ENCODE assay signal across 7 cellular contexts in the genomic region with DNA sequence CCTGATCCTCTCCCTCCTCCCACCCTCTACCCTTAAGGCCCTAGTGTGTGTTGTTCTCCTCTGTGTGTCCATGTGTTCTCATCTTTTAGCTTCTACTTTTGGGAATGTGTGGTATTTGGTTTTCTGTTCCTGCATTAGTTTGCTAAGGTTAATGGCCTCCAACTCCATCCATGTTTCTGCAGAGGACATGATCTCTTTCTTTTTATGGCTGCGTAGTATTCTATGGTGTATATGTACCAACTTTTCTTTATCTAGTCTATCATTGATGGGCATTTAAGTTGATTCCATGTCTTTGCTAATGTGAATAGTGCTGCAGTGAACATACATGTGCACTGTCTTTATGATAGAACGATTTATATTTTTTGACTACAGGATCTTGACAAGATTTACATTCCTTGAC. TPM values are rescaled to one million over a fixed set of nuclear protein-coding genes. Genes with fewer than 3 reads are reported as not detected.
DNase-seq lines count a peak whose midpoint lies in the region; ATAC-seq, FAIRE-seq and TF ChIP-seq lines count a peak whose summit lies in the region.
"Not testable (repeated sequence)": the region's sequence is repeated elsewhere in the genome, so short reads cannot be mapped to it uniquely, and the experiment has no call there.
"Had no signal": no experiment of that assay in that cellular context is flagged by ENCODE, and none has a peak within 500 bp of the region (broad histone marks: within the 10 kb centered on the region; RNA-seq: fewer than 3 reads in every experiment).

No MANE protein-coding gene starts in this region.

- POLR2A ChIA-PET in HEK293 (lab: Yijun Ruan, JAX) = interaction anchor here (0.7 kb wide), 1 partner anchor 12 kb away, joined by 3 read pairs; no protein-coding TSS in a partner anchor
- POLR2A ChIA-PET in K562 (lab: Yijun Ruan, JAX); HepG2 (lab: Yijun Ruan, JAX): not testable (repeated sequence)

- not testable (repeated sequence) for ATAC-seq in K562, HepG2

- 86% methylated on average over 2 of the region's 2 CpGs for WGBS in K562 (ENCODE audit: insufficient coverage, low coverage, missing lambda C conversion rate)
- WGBS in HepG2 (ENCODE audit: low lambda C conversion rate) = 56% methylated on average over 2 of the region's 2 CpGs

- not testable (repeated sequence) for TF ChIP-seq RAD21 in K562 (CRISPR knock-in tag; conservative IDR thresholded peaks at IDR 0.05 in 1 of 2, IDR thresholded peaks at IDR 0.05 in 1 of 2); HepG2 (CRISPR knock-in tag; IDR thresholded peaks at IDR 0.05)

- not testable (repeated sequence) for DNase-seq in K562 (ENCODE audit: extremely low read depth in 1 of 4, low spot score in 3 of 4); HepG2 (ENCODE audit: low spot score)
- DNase-seq in coronary artery (ENCODE audit: low spot score) = peak; percentile 0

- CTCF ChIA-PET in HEK293 (lab: Yijun Ruan, JAX) = interaction anchor here (0.7 kb wide), 1 partner anchor 25 kb away, joined by 3 read pairs; no protein-coding TSS in a partner anchor
- CTCF ChIA-PET in K562 (lab: Yijun Ruan, JAX; ENCODE audit: low intra/inter-chr PET ratio) = interaction anchor here (0.5 kb wide), 1 partner anchor 461 kb away, joined by 5 read pairs; no protein-coding TSS in a partner anchor
- CTCF ChIA-PET in HepG2 (lab: Yijun Ruan, JAX; ENCODE audit: low intra/inter-chr PET ratio, low total read pairs) = not testable (repeated sequence)

- not testable (repeated sequence) for H3K36me3 ChIP-seq in HEK293 (ENCODE audit: control insufficient read depth in 2 of 2, insufficient read depth in 1 of 2, low read length in 2 of 2); K562 (ENCODE audit: control insufficient read depth, insufficient read depth, low read length); HepG2 (replicated peaks in 1 of 2; ENCODE audit: control insufficient read depth in 1 of 2, insufficient read depth in 2 of 2, low read length in 2 of 2)

- H3K4me2 ChIP-seq in K562 (ENCODE audit: insufficient read depth, low read length); HepG2 (ENCODE audit: low read depth, low read length): not testable (repeated sequence)

- not testable (repeated sequence) for H3K4me1 ChIP-seq in HEK293 (ENCODE audit: control insufficient read depth, insufficient read depth, low read length); HepG2 (ENCODE audit: insufficient read depth, low read length)
- peaks cover 15 to 25% of the 10 kb centered on the region in 2 experiments; a peak in 4 of 5 replicates for H3K4me1 ChIP-seq in K562 (replicated peaks in 1 of 2; ENCODE audit: control insufficient read depth in 2 of 2, insufficient read depth in 2 of 2, low read length in 2 of 2)

- not testable (repeated sequence) for TF ChIP-seq EP300 in K562 (IDR thresholded peaks at IDR 0.05; ENCODE audit: low read length); HepG2 (IDR thresholded peaks at IDR 0.05; ENCODE audit: low read depth in 2 of 2, low read length in 2 of 2); HepG2 (CRISPR knock-in tag; IDR thresholded peaks at IDR 0.05; ENCODE audit: borderline replicate concordance)

- not testable (repeated sequence) for H3K79me2 ChIP-seq in K562 (ENCODE audit: control insufficient read depth, insufficient read depth, low read length); HepG2 (ENCODE audit: insufficient read depth, low read length)

- not testable (repeated sequence) for H3K4me3 ChIP-seq in HEK293 (ENCODE audit: low read depth, low read length); K562; coronary artery; HepG2 (replicated peaks in 1 of 3; ENCODE audit: insufficient read depth in 1 of 3, low read depth in 2 of 3, low read length in 3 of 3)

- H3K9ac ChIP-seq in K562 (ENCODE audit: insufficient read depth in 1 of 2, low read depth in 2 of 2, low read length in 2 of 2); HepG2 (ENCODE audit: insufficient read depth, low read depth, low read length): not testable (repeated sequence)

- intact Hi-C loops in K562 (cut with micrococcal nuclease) = loop anchor here (5.0 kb wide), 1 partner anchor 105 kb away; no protein-coding TSS in a partner anchor
- intact Hi-C loops in HepG2 (cut with micrococcal nuclease; ENCODE audit: unreplicated experiment) = not testable (repeated sequence)

- in situ Hi-C loops in K562 (cut with MboI); HepG2 (cut with HindIII; ENCODE audit: extremely low pct_ligation_motif_present, low pct_unique_long_range_greater_than_20kb): not testable (repeated sequence)

- not testable (repeated sequence) for H3K9me1 ChIP-seq in K562 (ENCODE audit: control insufficient read depth, insufficient read depth, low read length)

- not testable (repeated sequence) for H4K20me1 ChIP-seq in K562 (replicated peaks; ENCODE audit: control insufficient read depth, insufficient read depth, low read length); HepG2 (ENCODE audit: insufficient read depth, low read length)

- H3K27ac ChIP-seq in HEK293 (ENCODE audit: extremely low read depth, low read depth, low read length); K562 (ENCODE audit: extremely low read depth, low read depth, low read length); coronary artery; HepG2 (ENCODE audit: extremely low read length, insufficient read depth, low read length): not testable (repeated sequence)

- not testable (repeated sequence) for BruUV-seq in K562 (replicated peaks; lab: Mats Ljungman, UMichigan); HepG2 (replicated peaks; lab: Mats Ljungman, UMichigan)

- not testable (repeated sequence) for H2AFZ ChIP-seq in K562 (ENCODE audit: low read depth, low read length); HepG2 (ENCODE audit: low read length)

- FAIRE-seq in K562 (lab: Jason Lieb, UNC) = not testable (repeated sequence)
- peak; percentile 18 for FAIRE-seq in HepG2 (lab: Jason Lieb, UNC)

- not testable (repeated sequence) for TF ChIP-seq CTCF in HEK293 (tag by site-specific recombination; IDR thresholded peaks at IDR 0.05); K562 (IDR thresholded peaks at IDR 0.05 in 2 of 3, conservative IDR thresholded peaks at IDR 0.05 in 1 of 3; ENCODE audit: insufficient read depth in 2 of 3, low read depth in 1 of 3, low read length in 3 of 3); coronary artery (IDR thresholded peaks at IDR 0.05); HepG2 (CRISPR knock-in tag; IDR thresholded peaks at IDR 0.05)

- H3K27me3 ChIP-seq in K562 (ENCODE audit: control insufficient read depth in 2 of 2, insufficient read depth in 2 of 2, low read length in 2 of 2); HepG2 (ENCODE audit: control insufficient read depth in 1 of 2, insufficient read depth in 2 of 2, low read length in 2 of 2): not testable (repeated sequence)

- not testable (repeated sequence) for TF ChIP-seq POLR2A in K562 (conservative IDR thresholded peaks at IDR 0.05); HepG2 (IDR thresholded peaks at IDR 0.05; ENCODE audit: insufficient read depth in 1 of 2, low read depth in 2 of 2, low read length in 2 of 2)

- not testable (repeated sequence) for H3K9me3 ChIP-seq in HEK293 (ENCODE audit: control insufficient read depth, insufficient read depth, low read depth, low read length); K562 (replicated peaks; ENCODE audit: control insufficient read depth, insufficient read depth, low read depth, low read length); HepG2 (ENCODE audit: low read length)

RNA-seq across cellular contexts. Expression of gene PPP1R14C, which starts 44.6 kb away (rescaled TPM):
- 4.2 and 9.2 TPM in 2 replicates for total RNA-seq in K562 (2011; cell fraction: chromatin; rRNA removed; ENCODE audit: low replicate concordance)
- 3.2 and 3.8 TPM in 2 replicates for total RNA-seq in K562 (2011; cell fraction: nucleolus; rRNA removed)
- 9.5 and 13.9 TPM in 2 replicates for total RNA-seq in K562 (2011; cell fraction: nucleoplasm; rRNA removed)
- total RNA-seq in K562 (2014; rRNA removed) = 10.1 and 11.6 TPM in 2 replicates
- 13.0 and 15.7 TPM in 2 replicates for total RNA-seq in K562 (2014; rRNA removed; fragmentation: Illumina TruSeq; extraction: Trizol)
- total RNA-seq in K562 (2015; rRNA removed; fragmentation: Illumina TruSeq; extraction: Trizol) = 3.8 and 4.5 TPM in 2 replicates
- total RNA-seq in K562 (2021) = 14.1 and 15.6 TPM in 2 replicates
- polyA plus RNA-seq in K562 (2011; rRNA removed) = 16.6 and 21.9 TPM in 2 replicates
- 6.1 and 15.7 TPM in 2 replicates for polyA plus RNA-seq in K562 (2011; cell fraction: cytosol; rRNA removed)
- polyA plus RNA-seq in K562 (2011; cell fraction: nucleus; rRNA removed) = 3.4 and 8.0 TPM in 2 replicates
- polyA plus RNA-seq in K562 (2012) = 7.3 and 8.7 TPM in 2 replicates
- 11.9 and 12.2 TPM in 2 replicates for polyA plus RNA-seq in K562 (2014; fragmentation: Illumina TruSeq; extraction: Trizol)
- 10 to 100 TPM in 1 of 2 experiments, 1 to 10 TPM in 1; 8.1 to 14.5 TPM for polyA plus RNA-seq in K562 (2014; fragmentation: Nextera tagmentation; extraction: Ambion mirVana)
- 9.7 and 11.7 TPM in 2 replicates for polyA plus RNA-seq in K562 (2014; rRNA removed)
- polyA minus RNA-seq in K562 (2011; rRNA and poly(A)+ RNA removed) = 13.8 and 22.7 TPM in 2 replicates
- polyA minus RNA-seq in K562 (2011; cell fraction: cytosol; rRNA and poly(A)+ RNA removed) = 5.2 and 5.3 TPM in 2 replicates
- polyA minus RNA-seq in K562 (2011; cell fraction: nucleus; rRNA and poly(A)+ RNA removed) = 2.8 and 5.3 TPM in 2 replicates
- not detected in 2 replicates for total RNA-seq in HepG2 (2016; rRNA removed; fragmentation: Illumina TruSeq; extraction: Trizol)
- total RNA-seq in HepG2 (2016; cell fraction: cytosol; rRNA removed; fragmentation: Illumina TruSeq; extraction: Trizol; ENCODE audit: low read depth) = not detected in 2 replicates
- total RNA-seq in HepG2 (2016; cell fraction: insoluble cytoplasmic fraction; rRNA removed; fragmentation: Illumina TruSeq; extraction: Trizol) = not detected in 2 replicates
- not detected in 2 replicates for total RNA-seq in HepG2 (2016; cell fraction: membrane; rRNA removed; fragmentation: Illumina TruSeq; extraction: Trizol)
- total RNA-seq in HepG2 (2016; cell fraction: nucleus; rRNA removed; fragmentation: Illumina TruSeq; extraction: Trizol) = not detected in 2 replicates
- polyA plus RNA-seq in HepG2 (2011; rRNA removed) = not detected in 2 replicates
- polyA plus RNA-seq in HepG2 (2011; cell fraction: cytosol; rRNA removed) = not detected in 2 replicates
- not detected in 2 replicates for polyA plus RNA-seq in HepG2 (2011; cell fraction: nucleus; rRNA removed)
- not detected in 2 replicates for polyA plus RNA-seq in HepG2 (2012)
- polyA plus RNA-seq in HepG2 (2016; cell fraction: cytosol; fragmentation: Illumina TruSeq; extraction: Trizol; ENCODE audit: low read depth) = not detected in 2 replicates
- not detected in 2 replicates for polyA plus RNA-seq in HepG2 (2016; cell fraction: insoluble cytoplasmic fraction; fragmentation: Illumina TruSeq; extraction: Trizol; ENCODE audit: low read depth)
- polyA plus RNA-seq in HepG2 (2016; cell fraction: membrane; fragmentation: Illumina TruSeq; extraction: Trizol; ENCODE audit: low read depth) = not detected in 2 replicates
- polyA plus RNA-seq in HepG2 (2016; cell fraction: nucleus; fragmentation: Illumina TruSeq; extraction: Trizol; ENCODE audit: insufficient read depth, low read depth) = not detected in 2 replicates
- not detected in 2 replicates for polyA minus RNA-seq in HepG2 (2011; rRNA and poly(A)+ RNA removed; ENCODE audit: low replicate concordance)
- not detected in 2 replicates for polyA minus RNA-seq in HepG2 (2011; cell fraction: cytosol; rRNA and poly(A)+ RNA removed)
- polyA minus RNA-seq in HepG2 (2011; cell fraction: nucleus; rRNA and poly(A)+ RNA removed) = not detected in 2 replicates
- total RNA-seq: CD4-positive, alpha-beta T cell; CD8-positive, alpha-beta T cell had no signal
- polyA plus RNA-seq: AG04450 had no signal

Comparison
In these comparisons a context has a peak if more than half of its experiments do, and no peak if none do; other contexts are left out.
1. RNA of gene PPP1R14C, which starts 44.6 kb away (total RNA-seq): 3.2 to 15.7 TPM in K562; not detected in HepG2; every median in the first group is over 4 times any median in the second.